ENCODE assay signal across 20 cellular contexts in the genomic region with DNA sequence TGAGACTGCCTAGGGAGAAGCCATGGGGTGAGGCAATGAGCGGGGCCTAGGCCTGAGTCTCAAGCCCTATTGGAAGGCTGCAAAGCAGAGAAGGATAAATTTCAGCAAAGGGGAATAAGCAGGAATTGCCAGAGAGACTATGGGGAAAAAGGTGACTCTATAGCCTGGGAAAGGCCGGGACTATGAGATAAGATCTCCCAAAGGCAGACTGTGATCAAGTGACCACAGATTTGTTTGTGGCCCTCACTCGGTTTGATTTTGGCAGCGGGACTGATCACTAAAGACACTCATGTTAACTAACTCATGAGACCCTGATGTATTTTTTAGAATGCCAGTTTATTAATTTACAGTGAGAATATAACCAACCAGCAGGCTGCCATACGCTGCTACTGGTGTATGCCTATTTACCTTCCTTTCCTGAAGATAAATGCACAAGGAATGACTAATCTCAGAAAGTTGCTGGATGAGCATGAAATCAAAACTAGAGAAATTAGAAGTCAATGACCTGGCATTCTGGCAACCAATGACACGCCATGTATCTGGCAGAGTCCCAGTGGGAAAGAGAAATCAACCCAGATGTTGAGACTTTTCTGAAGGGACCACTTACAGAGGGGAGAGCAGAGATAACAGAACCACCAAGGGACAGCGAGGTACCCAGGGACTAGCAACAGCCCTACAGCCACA. TPM values are rescaled to one million over a fixed set of nuclear protein-coding genes. Genes with fewer than 3 reads are reported as not detected.
DNase-seq lines count a peak whose midpoint lies in the region; ATAC-seq and TF ChIP-seq lines count a peak whose summit lies in the region.
"Had no signal": no experiment of that assay in that cellular context is flagged by ENCODE, and none has a peak within 500 bp of the region (broad histone marks: within the 10 kb centered on the region; RNA-seq: fewer than 3 reads in every experiment).

No MANE protein-coding gene starts in this region.

- intact Hi-C loops in gastrocnemius medialis (cut with DNase I; ENCODE audit: low total_unique reads) = loop anchor here (5.0 kb wide), 2 partner anchors 62 to 758 kb away; partner anchors contain the start of gene PDXK

- peaks cover 4% of the 10 kb centered on the region for H3K79me2 ChIP-seq in osteoblast (ENCODE audit: insufficient read depth, low read length)

- no peak for ATAC-seq in GM21528 (IDR thresholded peaks at IDR 0.05; ENCODE audit: low FRiP score, unreplicated experiment)
- ATAC-seq in gastrocnemius medialis = no peak
- ATAC-seq: naive thymus-derived CD8-positive, alpha-beta T cell; T-helper 17 cell had no signal

- H3K4me2 ChIP-seq in osteoblast (ENCODE audit: insufficient read depth, low read length) = no peak overlapping the region
- H3K4me2 ChIP-seq: BLaER1, smooth muscle cell had no signal

- TF ChIP-seq CTCF in choroid plexus epithelial cell (conservative IDR thresholded peaks at IDR 0.05; ENCODE audit: low read depth, low read length) (no peak), osteoblast (IDR thresholded peaks at IDR 0.05; ENCODE audit: extremely low read depth, low read depth, low read length) (no peak), gastrocnemius medialis (IDR thresholded peaks at IDR 0.05 in 4 of 5, conservative IDR thresholded peaks at IDR 0.05 in 1 of 5) (no peak)

- H3K27ac ChIP-seq in osteoblast (ENCODE audit: low read depth, low read length) (no peak overlapping the region), gastrocnemius medialis (no peak overlapping the region)
- H3K27ac ChIP-seq: BLaER1, colonic mucosa, thyroid gland had no signal

- no peak overlapping the region for H3K4me3 ChIP-seq in choroid plexus epithelial cell (ENCODE audit: low read depth, low read length)
- H3K4me3 ChIP-seq in osteoblast (ENCODE audit: insufficient read depth, low read length) = no peak overlapping the region
- H3K4me3 ChIP-seq in gastrocnemius medialis = no peak overlapping the region
- H3K4me3 ChIP-seq: BLaER1, colonic mucosa, HAP-1, smooth muscle cell, thyroid gland had no signal

- no peak for TF ChIP-seq POLR2A in gastrocnemius medialis (IDR thresholded peaks at IDR 0.05)

- H3K27me3 ChIP-seq in osteoblast (ENCODE audit: insufficient read depth, low read length) = no peaks in the 10 kb centered on the region
- H3K27me3 ChIP-seq in gastrocnemius medialis = no peaks in the 10 kb centered on the region
- H3K27me3 ChIP-seq: BLaER1, colonic mucosa, thyroid gland had no signal

- DNase-seq in ELR (ENCODE audit: low read depth) = peak; percentile 86
- DNase-seq in NCI-H226 = peak; percentile 29
- peak; percentile 64 for DNase-seq in choroid plexus epithelial cell (ENCODE audit: low read depth)
- DNase-seq in osteoblast (ENCODE audit: insufficient read length, low spot score, missing footprints) = peak; percentile 88
- no peak for DNase-seq in Kasumi-1 (lab: John Stamatoyannopoulos, UW)
- no peak for DNase-seq in activated CD8-positive, alpha-beta memory T cell treated with anti-CD3 and anti-CD28 coated beads, Interleukin-2, amount 50 U/mL, for 48 hours
- no peak for DNase-seq in gastrocnemius medialis
- DNase-seq: activated CD4-positive, CD25-positive, alpha-beta regulatory T cell; activated gamma-delta T cell; colonic mucosa; naive thymus-derived CD8-positive, alpha-beta T cell; NCI-H1436; NCI-H446; SHP77 treated with DMSO at 0.1 percent for 48 hours; T-helper 17 cell; thyroid gland had no signal

- no peak overlapping the region for H2AFZ ChIP-seq in osteoblast (ENCODE audit: low read length)

- H3K36me3 ChIP-seq in osteoblast (ENCODE audit: insufficient read depth, low read length) = no peaks in the 10 kb centered on the region
- no peaks in the 10 kb centered on the region for H3K36me3 ChIP-seq in gastrocnemius medialis
- H3K36me3 ChIP-seq: BLaER1, colonic mucosa, thyroid gland had no signal

- no peaks in the 10 kb centered on the region for H4K20me1 ChIP-seq in osteoblast (ENCODE audit: insufficient read depth, low read length)
- H4K20me1 ChIP-seq: BLaER1 had no signal

- in situ Hi-C loops in gastrocnemius medialis (cut with MboI; ENCODE audit: low sequenced_read_pairs in 4 of 4) = no loop called here

- H3K4me1 ChIP-seq in osteoblast (ENCODE audit: insufficient read depth, low read length) (peaks cover 13% of the 10 kb centered on the region), gastrocnemius medialis (peaks cover 5 to 7% of the 10 kb centered on the region in 2 donors)
- H3K4me1 ChIP-seq: colonic mucosa had no signal

- no peaks in the 10 kb centered on the region for H3K9me3 ChIP-seq in osteoblast (ENCODE audit: low read depth, low read length)
- H3K9me3 ChIP-seq in gastrocnemius medialis = no peaks in the 10 kb centered on the region
- H3K9me3 ChIP-seq: BLaER1, colonic mucosa, HAP-1, thyroid gland had no signal

RNA-seq across cellular contexts. Expression of gene HSF2BP, which starts 4.3 kb away (rescaled TPM):
- 1.8 and 2.1 TPM in 2 replicates for total RNA-seq in osteoblast
- under 1 TPM in 1 of 4 donors, not detected in 3; 0.63 TPM for total RNA-seq in gastrocnemius medialis

RNA-seq across cellular contexts. Expression of gene RRP1B, which starts 4.4 kb away (rescaled TPM):
- total RNA-seq in osteoblast (17.4 TPM in 2 replicates), gastrocnemius medialis (10 to 100 TPM; 12.5 to 24.7 (median 18.9) TPM)

Comparison
In these comparisons a context has a peak if more than half of its experiments do, and no peak if none do; other contexts are left out.
1. DNase-seq: peak in ELR (single experiment), NCI-H226 (single experiment), choroid plexus epithelial cell (single experiment) and osteoblast (single experiment); none in Kasumi-1 (0 of 2), activated CD8-positive, alpha-beta memory T cell treated with anti-CD3 and anti-CD28 coated beads, Interleukin-2, amount 50 U/mL, for 48 hours (single experiment) and gastrocnemius medialis (0 of 2).